ENCODE assay signal across 1 cellular context in the genomic region with DNA sequence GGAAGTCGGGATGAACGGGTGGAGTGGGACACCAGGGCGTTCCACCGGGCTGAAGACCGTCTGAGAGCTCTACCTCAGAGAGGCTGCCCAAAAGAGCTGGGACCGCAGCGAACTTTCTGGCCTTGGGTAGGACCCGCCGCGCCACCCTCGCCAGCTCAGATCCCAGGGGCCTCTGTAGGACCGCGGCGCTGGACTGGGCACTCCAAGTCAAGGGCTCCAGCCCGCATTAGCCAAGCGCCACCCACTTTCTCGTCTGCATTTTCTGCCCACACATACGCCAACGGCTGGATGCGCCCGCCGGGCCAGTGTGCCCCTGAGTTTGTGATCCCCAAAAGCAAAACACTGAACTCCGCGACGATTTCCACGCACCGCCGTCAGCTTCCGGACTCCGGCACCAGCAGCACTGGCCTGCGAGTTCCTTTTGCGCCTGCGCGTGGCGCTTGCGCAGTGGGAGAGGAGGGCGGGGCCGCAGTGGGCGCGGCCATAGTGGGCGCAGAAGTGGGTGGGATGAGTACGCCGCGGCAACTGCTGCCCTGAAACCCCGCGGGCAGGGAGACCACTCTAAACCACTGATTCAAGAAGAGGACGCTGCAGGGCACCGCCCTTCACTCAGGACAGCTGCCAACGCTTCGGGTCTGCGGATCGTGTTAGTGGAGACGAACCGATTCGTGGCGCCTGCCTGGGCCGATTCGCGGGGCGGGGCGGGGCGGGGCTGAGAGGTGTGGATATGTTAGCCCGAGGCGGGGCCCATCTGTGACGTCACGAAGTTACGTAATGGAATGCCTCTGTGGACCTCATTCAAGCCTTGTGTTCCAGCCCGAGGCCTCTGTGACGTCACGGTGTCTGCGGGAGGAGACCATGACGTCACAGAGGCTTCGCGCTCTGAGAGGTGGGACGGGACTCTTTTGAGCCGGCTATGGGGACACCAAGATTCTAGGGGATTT.
A peak's percentile ranks its signal among the peaks of the same experiment; 100 is the strongest.
TF ChIP-seq lines count a peak whose summit lies in the region.

No MANE protein-coding gene starts in this region.

TF ChIP-seq in HepG2, 621 proteins besides CTCF, POLR2A, EP300 and RAD21 (continued from another document and continues in another):
- TF ChIP-seq, protein P1, sequence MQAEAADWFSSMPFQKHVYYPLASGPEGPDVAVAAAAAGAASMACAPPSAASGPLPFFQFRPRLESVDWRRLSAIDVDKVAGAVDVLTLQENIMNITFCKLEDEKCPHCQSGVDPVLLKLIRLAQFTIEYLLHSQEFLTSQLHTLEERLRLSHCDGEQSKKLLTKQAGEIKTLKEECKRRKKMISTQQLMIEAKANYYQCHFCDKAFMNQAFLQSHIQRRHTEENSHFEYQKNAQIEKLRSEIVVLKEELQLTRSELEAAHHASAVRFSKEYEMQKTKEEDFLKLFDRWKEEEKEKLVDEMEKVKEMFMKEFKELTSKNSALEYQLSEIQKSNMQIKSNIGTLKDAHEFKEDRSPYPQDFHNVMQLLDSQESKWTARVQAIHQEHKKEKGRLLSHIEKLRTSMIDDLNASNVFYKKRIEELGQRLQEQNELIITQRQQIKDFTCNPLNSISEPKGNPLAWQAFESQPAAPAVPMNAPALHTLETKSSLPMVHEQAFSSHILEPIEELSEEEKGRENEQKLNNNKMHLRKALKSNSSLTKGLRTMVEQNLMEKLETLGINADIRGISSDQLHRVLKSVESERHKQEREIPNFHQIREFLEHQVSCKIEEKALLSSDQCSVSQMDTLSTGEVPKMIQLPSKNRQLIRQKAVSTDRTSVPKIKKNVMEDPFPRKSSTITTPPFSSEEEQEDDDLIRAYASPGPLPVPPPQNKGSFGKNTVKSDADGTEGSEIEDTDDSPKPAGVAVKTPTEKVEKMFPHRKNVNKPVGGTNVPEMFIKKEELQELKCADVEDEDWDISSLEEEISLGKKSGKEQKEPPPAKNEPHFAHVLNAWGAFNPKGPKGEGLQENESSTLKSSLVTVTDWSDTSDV (CRISPR knock-in tag; IDR thresholded peaks at IDR 0.05) = peak; percentile 77; the same call in 1 of the 2 replicates
- peak; percentile 48; the same call in 1 of the 2 replicates for TF ChIP-seq ZNF34 (CRISPR knock-in tag; IDR thresholded peaks at IDR 0.05; ENCODE audit: borderline replicate concordance)
- TF ChIP-seq EZH2 (conservative IDR thresholded peaks at IDR 0.05; ENCODE audit: low read depth, low read length) = no peak
- TF ChIP-seq, protein P2, sequence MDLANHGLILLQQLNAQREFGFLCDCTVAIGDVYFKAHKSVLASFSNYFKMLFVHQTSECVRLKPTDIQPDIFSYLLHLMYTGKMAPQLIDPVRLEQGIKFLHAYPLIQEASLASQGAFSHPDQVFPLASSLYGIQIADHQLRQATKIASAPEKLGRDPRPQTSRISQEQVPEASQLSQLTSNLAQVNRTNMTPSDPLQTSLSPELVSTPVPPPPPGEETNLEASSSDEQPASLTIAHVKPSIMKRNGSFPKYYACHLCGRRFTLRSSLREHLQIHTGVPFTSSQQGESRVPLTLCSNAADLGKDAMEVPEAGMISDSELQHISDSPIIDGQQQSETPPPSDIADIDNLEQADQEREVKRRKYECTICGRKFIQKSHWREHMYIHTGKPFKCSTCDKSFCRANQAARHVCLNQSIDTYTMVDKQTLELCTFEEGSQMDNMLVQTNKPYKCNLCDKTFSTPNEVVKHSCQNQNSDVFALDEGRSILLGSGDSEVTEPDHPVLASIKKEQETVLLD (CRISPR knock-in tag; IDR thresholded peaks at IDR 0.05; ENCODE audit: low read depth) = no peak
- TF ChIP-seq, protein P3, sequence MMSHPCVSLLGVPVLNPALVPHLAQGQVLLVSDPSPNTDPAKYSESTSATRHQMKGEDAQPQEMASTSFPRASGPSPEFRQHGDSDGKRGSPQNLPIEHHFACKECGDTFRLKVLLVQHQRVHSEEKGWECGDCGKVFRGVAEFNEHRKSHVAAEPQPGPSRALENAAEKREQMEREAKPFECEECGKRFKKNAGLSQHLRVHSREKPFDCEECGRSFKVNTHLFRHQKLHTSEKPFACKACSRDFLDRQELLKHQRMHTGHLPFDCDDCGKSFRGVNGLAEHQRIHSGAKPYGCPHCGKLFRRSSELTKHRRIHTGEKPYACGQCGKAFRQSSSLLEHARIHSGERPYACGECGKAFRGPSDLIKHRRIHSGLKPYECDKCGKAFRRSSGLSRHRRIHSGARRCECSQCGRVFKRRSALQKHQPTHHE (CRISPR knock-in tag; IDR thresholded peaks at IDR 0.05; ENCODE audit: borderline replicate concordance) = peak; percentile 96
- peak; percentile 87 for TF ChIP-seq KLF13 (CRISPR knock-in tag; IDR thresholded peaks at IDR 0.05)
- peak; percentile 92; the same call in 1 of the 2 replicates for TF ChIP-seq CAMTA2 (CRISPR knock-in tag; IDR thresholded peaks at IDR 0.05; ENCODE audit: borderline replicate concordance)
- peak; percentile 86; the same call in 1 of the 2 replicates for TF ChIP-seq SRY (CRISPR knock-in tag; IDR thresholded peaks at IDR 0.05)
- TF ChIP-seq ZNF773 (CRISPR knock-in tag; IDR thresholded peaks at IDR 0.05; ENCODE audit: borderline replicate concordance) = peak; percentile 70; the same call in 1 of the 2 replicates
- TF ChIP-seq, protein P4, sequence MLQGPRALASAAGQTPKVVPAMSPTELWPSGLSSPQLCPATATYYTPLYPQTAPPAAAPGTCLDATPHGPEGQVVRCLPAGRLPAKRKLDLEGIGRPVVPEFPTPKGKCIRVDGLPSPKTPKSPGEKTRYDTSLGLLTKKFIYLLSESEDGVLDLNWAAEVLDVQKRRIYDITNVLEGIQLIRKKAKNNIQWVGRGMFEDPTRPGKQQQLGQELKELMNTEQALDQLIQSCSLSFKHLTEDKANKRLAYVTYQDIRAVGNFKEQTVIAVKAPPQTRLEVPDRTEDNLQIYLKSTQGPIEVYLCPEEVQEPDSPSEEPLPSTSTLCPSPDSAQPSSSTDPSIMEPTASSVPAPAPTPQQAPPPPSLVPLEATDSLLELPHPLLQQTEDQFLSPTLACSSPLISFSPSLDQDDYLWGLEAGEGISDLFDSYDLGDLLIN (CRISPR knock-in tag; IDR thresholded peaks at IDR 0.05; ENCODE audit: borderline replicate concordance) = peak; percentile 24; the same call in 1 of the 2 replicates
- TF ChIP-seq ZMAT3 (CRISPR knock-in tag; conservative IDR thresholded peaks at IDR 0.05) = peak; percentile 88
- peak; percentile 43; the same call in 1 of the 2 replicates for TF ChIP-seq FOXO1 (CRISPR knock-in tag; IDR thresholded peaks at IDR 0.05)
- peak; percentile 35; the same call in 1 of the 2 replicates for TF ChIP-seq MTF1 (CRISPR knock-in tag; IDR thresholded peaks at IDR 0.05)
- TF ChIP-seq FOXA3 (CRISPR knock-in tag; IDR thresholded peaks at IDR 0.05) = peak; percentile 32
- no peak for TF ChIP-seq PRPF4 (IDR thresholded peaks at IDR 0.05; ENCODE audit: low read depth, low read length, poor library complexity, severe bottlenecking)
- no peak for TF ChIP-seq SNRNP70 (IDR thresholded peaks at IDR 0.05; ENCODE audit: low read depth, low read length)
- TF ChIP-seq, protein P5, sequence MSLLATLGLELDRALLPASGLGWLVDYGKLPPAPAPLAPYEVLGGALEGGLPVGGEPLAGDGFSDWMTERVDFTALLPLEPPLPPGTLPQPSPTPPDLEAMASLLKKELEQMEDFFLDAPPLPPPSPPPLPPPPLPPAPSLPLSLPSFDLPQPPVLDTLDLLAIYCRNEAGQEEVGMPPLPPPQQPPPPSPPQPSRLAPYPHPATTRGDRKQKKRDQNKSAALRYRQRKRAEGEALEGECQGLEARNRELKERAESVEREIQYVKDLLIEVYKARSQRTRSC (CRISPR knock-in tag; IDR thresholded peaks at IDR 0.05; ENCODE audit: low read depth) = no peak
- TF ChIP-seq, protein P6, sequence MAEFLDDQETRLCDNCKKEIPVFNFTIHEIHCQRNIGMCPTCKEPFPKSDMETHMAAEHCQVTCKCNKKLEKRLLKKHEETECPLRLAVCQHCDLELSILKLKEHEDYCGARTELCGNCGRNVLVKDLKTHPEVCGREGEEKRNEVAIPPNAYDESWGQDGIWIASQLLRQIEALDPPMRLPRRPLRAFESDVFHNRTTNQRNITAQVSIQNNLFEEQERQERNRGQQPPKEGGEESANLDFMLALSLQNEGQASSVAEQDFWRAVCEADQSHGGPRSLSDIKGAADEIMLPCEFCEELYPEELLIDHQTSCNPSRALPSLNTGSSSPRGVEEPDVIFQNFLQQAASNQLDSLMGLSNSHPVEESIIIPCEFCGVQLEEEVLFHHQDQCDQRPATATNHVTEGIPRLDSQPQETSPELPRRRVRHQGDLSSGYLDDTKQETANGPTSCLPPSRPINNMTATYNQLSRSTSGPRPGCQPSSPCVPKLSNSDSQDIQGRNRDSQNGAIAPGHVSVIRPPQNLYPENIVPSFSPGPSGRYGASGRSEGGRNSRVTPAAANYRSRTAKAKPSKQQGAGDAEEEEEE (CRISPR knock-in tag; IDR thresholded peaks at IDR 0.05; ENCODE audit: borderline replicate concordance) = peak; percentile 62; the same call in 1 of the 2 replicates
- TF ChIP-seq, protein P7, sequence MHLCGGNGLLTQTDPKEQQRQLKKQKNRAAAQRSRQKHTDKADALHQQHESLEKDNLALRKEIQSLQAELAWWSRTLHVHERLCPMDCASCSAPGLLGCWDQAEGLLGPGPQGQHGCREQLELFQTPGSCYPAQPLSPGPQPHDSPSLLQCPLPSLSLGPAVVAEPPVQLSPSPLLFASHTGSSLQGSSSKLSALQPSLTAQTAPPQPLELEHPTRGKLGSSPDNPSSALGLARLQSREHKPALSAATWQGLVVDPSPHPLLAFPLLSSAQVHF (CRISPR knock-in tag; IDR thresholded peaks at IDR 0.05) = no peak
- no peak for TF ChIP-seq DNMT1 (CRISPR knock-in tag; IDR thresholded peaks at IDR 0.05)
- 0 out of 2 replicates have a peak, but pooled peaks have one; percentile 38 for TF ChIP-seq ZNF264 (CRISPR knock-in tag; IDR thresholded peaks at IDR 0.05)
- no peak; the same call in 1 of the 2 replicates for TF ChIP-seq ZNF136 (CRISPR knock-in tag; IDR thresholded peaks at IDR 0.05; ENCODE audit: low read depth)
- TF ChIP-seq KDM2A (CRISPR knock-in tag; IDR thresholded peaks at IDR 0.05; ENCODE audit: borderline replicate concordance, low read depth) = peak; percentile 95
- TF ChIP-seq BORCS8-MEF2B (CRISPR knock-in tag; IDR thresholded peaks at IDR 0.05) = peak; percentile 80
- TF ChIP-seq HDAC1 (CRISPR knock-in tag; IDR thresholded peaks at IDR 0.05) = peak; percentile 76
- TF ChIP-seq, protein P8, sequence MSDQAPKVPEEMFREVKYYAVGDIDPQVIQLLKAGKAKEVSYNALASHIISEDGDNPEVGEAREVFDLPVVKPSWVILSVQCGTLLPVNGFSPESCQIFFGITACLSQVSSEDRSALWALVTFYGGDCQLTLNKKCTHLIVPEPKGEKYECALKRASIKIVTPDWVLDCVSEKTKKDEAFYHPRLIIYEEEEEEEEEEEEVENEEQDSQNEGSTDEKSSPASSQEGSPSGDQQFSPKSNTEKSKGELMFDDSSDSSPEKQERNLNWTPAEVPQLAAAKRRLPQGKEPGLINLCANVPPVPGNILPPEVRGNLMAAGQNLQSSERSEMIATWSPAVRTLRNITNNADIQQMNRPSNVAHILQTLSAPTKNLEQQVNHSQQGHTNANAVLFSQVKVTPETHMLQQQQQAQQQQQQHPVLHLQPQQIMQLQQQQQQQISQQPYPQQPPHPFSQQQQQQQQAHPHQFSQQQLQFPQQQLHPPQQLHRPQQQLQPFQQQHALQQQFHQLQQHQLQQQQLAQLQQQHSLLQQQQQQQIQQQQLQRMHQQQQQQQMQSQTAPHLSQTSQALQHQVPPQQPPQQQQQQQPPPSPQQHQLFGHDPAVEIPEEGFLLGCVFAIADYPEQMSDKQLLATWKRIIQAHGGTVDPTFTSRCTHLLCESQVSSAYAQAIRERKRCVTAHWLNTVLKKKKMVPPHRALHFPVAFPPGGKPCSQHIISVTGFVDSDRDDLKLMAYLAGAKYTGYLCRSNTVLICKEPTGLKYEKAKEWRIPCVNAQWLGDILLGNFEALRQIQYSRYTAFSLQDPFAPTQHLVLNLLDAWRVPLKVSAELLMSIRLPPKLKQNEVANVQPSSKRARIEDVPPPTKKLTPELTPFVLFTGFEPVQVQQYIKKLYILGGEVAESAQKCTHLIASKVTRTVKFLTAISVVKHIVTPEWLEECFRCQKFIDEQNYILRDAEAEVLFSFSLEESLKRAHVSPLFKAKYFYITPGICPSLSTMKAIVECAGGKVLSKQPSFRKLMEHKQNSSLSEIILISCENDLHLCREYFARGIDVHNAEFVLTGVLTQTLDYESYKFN (CRISPR knock-in tag; conservative IDR thresholded peaks at IDR 0.05) = no peak; the same call in 1 of the 2 replicates
- TF ChIP-seq ZNF263 (CRISPR knock-in tag; IDR thresholded peaks at IDR 0.05) = peak; percentile 30; the same call in 1 of the 2 replicates
- 0 out of 2 replicates have a peak, but pooled peaks have one; percentile 72 for TF ChIP-seq ZNF44 (CRISPR knock-in tag; IDR thresholded peaks at IDR 0.05)
- TF ChIP-seq ZSCAN29 (CRISPR knock-in tag; conservative IDR thresholded peaks at IDR 0.05) = no peak; the same call in 1 of the 2 replicates
- TF ChIP-seq, protein P9, sequence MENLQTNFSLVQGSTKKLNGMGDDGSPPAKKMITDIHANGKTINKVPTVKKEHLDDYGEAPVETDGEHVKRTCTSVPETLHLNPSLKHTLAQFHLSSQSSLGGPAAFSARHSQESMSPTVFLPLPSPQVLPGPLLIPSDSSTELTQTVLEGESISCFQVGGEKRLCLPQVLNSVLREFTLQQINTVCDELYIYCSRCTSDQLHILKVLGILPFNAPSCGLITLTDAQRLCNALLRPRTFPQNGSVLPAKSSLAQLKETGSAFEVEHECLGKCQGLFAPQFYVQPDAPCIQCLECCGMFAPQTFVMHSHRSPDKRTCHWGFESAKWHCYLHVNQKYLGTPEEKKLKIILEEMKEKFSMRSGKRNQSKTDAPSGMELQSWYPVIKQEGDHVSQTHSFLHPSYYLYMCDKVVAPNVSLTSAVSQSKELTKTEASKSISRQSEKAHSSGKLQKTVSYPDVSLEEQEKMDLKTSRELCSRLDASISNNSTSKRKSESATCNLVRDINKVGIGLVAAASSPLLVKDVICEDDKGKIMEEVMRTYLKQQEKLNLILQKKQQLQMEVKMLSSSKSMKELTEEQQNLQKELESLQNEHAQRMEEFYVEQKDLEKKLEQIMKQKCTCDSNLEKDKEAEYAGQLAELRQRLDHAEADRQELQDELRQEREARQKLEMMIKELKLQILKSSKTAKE (CRISPR knock-in tag; IDR thresholded peaks at IDR 0.05; ENCODE audit: borderline replicate concordance) = no peak
- no peak for TF ChIP-seq FOXA1 (IDR thresholded peaks at IDR 0.05)
- no peak for TF ChIP-seq FOXA1 (CRISPR knock-in tag; IDR thresholded peaks at IDR 0.05)
- TF ChIP-seq, protein P10, sequence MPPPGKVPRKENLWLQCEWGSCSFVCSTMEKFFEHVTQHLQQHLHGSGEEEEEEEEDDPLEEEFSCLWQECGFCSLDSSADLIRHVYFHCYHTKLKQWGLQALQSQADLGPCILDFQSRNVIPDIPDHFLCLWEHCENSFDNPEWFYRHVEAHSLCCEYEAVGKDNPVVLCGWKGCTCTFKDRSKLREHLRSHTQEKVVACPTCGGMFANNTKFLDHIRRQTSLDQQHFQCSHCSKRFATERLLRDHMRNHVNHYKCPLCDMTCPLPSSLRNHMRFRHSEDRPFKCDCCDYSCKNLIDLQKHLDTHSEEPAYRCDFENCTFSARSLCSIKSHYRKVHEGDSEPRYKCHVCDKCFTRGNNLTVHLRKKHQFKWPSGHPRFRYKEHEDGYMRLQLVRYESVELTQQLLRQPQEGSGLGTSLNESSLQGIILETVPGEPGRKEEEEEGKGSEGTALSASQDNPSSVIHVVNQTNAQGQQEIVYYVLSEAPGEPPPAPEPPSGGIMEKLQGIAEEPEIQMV (CRISPR knock-in tag; IDR thresholded peaks at IDR 0.05; ENCODE audit: low read depth) = no peak; the same call in 1 of the 2 replicates
- TF ChIP-seq MIXL1 (CRISPR knock-in tag; IDR thresholded peaks at IDR 0.05) = peak; percentile 42; the same call in 1 of the 2 replicates
- TF ChIP-seq DMAP1 (CRISPR knock-in tag; IDR thresholded peaks at IDR 0.05) = peak; percentile 89
- peak; percentile 81; the same call in 1 of the 2 replicates for TF ChIP-seq ZNF468 (CRISPR knock-in tag; IDR thresholded peaks at IDR 0.05)
- no peak for TF ChIP-seq NPAS2 (CRISPR knock-in tag; IDR thresholded peaks at IDR 0.05; ENCODE audit: borderline replicate concordance)
